Comparison of ENCODE assay signal across 1 cellular context in the genomic region with DNA sequence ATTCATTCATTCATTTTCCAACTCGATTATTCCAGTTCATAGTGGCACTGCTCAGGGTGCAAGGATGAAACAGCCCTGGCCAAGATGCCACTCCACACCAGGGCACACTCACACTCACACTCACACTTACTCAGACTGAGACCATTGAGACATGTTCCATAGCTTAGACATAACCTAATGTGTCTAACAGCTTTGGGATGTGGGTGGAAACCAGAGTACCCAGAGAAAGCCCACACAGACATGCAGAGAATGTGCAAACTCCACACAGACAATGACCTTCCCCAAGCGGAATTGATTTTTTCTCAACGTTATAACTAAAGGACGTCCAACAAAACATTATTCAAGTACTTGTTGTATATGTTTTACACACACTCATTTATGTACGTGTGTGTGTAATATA.
TF ChIP-seq lines count a peak whose summit lies in the region.

No MANE protein-coding gene starts in this region.

TF ChIP-seq in H1, 55 proteins besides CTCF, POLR2A, EP300 and RAD21 (continued from another document):
- TF ChIP-seq MAFK (IDR thresholded peaks at IDR 0.05; ENCODE audit: low read depth, low read length) (no peak), TAF1 (IDR thresholded peaks at IDR 0.05; ENCODE audit: low read depth, low read length) (no peak), TEAD4 (IDR thresholded peaks at IDR 0.05; ENCODE audit: low read depth, low read length) (no peak), GABPA (IDR thresholded peaks at IDR 0.05; ENCODE audit: borderline replicate concordance, insufficient read depth, low read length) (no peak), BCL11A (IDR thresholded peaks at IDR 0.05; ENCODE audit: low read depth in 2 of 2, low read length in 2 of 2) (no peak), SIX5 (IDR thresholded peaks at IDR 0.05; ENCODE audit: low read depth, low read length) (no peak), CHD2 (IDR thresholded peaks at IDR 0.05; ENCODE audit: low read length) (no peak), SRF (IDR thresholded peaks at IDR 0.05; ENCODE audit: low read depth, low read length) (no peak)
